In genomic region chr5:65370505-65370904, GRCh38 we compare ENCODE assay signal across 2 cellular contexts.
TF ChIP-seq lines count a peak whose summit lies in the region.
"Not testable (repeated sequence)": the region's sequence is repeated elsewhere in the genome, so short reads cannot be mapped to it uniquely, and the experiment has no call there.

No MANE protein-coding gene starts in this region.

TF ChIP-seq in WTC11, 78 proteins besides CTCF, POLR2A, EP300 and RAD21 (continued from another document):
- TF ChIP-seq ZNF281 (CRISPR knock-in tag; IDR thresholded peaks at IDR 0.05) (peak; percentile 76; the same call in 1 of the 2 replicates), FOXP4 (CRISPR knock-in tag; IDR thresholded peaks at IDR 0.05) (peak; percentile 29; the same call in 1 of the 2 replicates), FOXK1 (CRISPR knock-in tag; IDR thresholded peaks at IDR 0.05) (peak; percentile 64)
TF ChIP-seq in WTC11: peak in this region for 5; not testable (repeated sequence) for 73.

TF ChIP-seq in HepG2, 621 proteins besides CTCF, POLR2A, EP300 and RAD21:
- TF ChIP-seq ZNF281 (CRISPR knock-in tag; IDR thresholded peaks at IDR 0.05; ENCODE audit: borderline replicate concordance) (peak; percentile 60), FOXA1 (CRISPR knock-in tag; IDR thresholded peaks at IDR 0.05) (peak; percentile 34; the same call in 1 of the 2 replicates)
- TF ChIP-seq FOXA1 (IDR thresholded peaks at IDR 0.05): not testable (repeated sequence)
TF ChIP-seq in HepG2: peak in this region for 2; not testable (repeated sequence) for 619.
